ENCODE assay signal across 8 cellular contexts in genomic region chr10:80144302-80145131, GRCh38. TPM values are rescaled to one million over a fixed set of nuclear protein-coding genes. Genes with fewer than 3 reads are reported as not detected.
A peak's percentile ranks its signal among the peaks of the same experiment; 100 is the strongest.
DNase-seq lines count a peak whose midpoint lies in the region; ATAC-seq and TF ChIP-seq lines count a peak whose summit lies in the region.

No MANE protein-coding gene starts in this region.

- H3K9me3 Mint-ChIP-seq in WTC11 (no peaks in the 10 kb centered on the region), endothelial cell (ENCODE audit: unreplicated experiment) (no peaks in the 10 kb centered on the region)

- TF ChIP-seq CTCF in KMS-11 (conservative IDR thresholded peaks at IDR 0.05; ENCODE audit: low read depth, low read length) (no peak), WTC11 (IDR thresholded peaks at IDR 0.05) (no peak), endothelial cell (IDR thresholded peaks at IDR 0.05; ENCODE audit: unreplicated experiment) (no peak), foreskin fibroblast (IDR thresholded peaks at IDR 0.05; ENCODE audit: low read depth, low read length) (no peak)

- peaks cover 7% of the 10 kb centered on the region for H3K4me1 ChIP-seq in KMS-11 (ENCODE audit: low read depth, poor library complexity, severe bottlenecking)

- H3K27ac Mint-ChIP-seq in WTC11 (no peak overlapping the region), endothelial cell (ENCODE audit: unreplicated experiment) (no peak overlapping the region)

- no peak overlapping the region; the same call in 1 of the 2 replicates for H3K4me3 Mint-ChIP-seq in WTC11
- H3K4me3 Mint-ChIP-seq in endothelial cell (ENCODE audit: unreplicated experiment), result no peak overlapping the region

- H3K27ac ChIP-seq in KMS-11, result no peak overlapping the region
- H3K27ac ChIP-seq in skin epidermis, result peak overlapping the region in 11 of 21 experiments; percentile 3 to 65 (median 48)

- H3K27me3 ChIP-seq in KMS-11 (ENCODE audit: insufficient read depth, low read depth), result no peaks in the 10 kb centered on the region

- H3K27me3 Mint-ChIP-seq in WTC11 (ENCODE audit: low read depth), result no peaks in the 10 kb centered on the region
- peaks cover 9% of the 10 kb centered on the region for H3K27me3 Mint-ChIP-seq in endothelial cell (ENCODE audit: unreplicated experiment)

- no peaks in the 10 kb centered on the region for H4K20me1 ChIP-seq in KMS-11 (ENCODE audit: insufficient read depth)

- H3K4me2 ChIP-seq in KMS-11, result peak overlapping the region; percentile 82

- ATAC-seq in GM21717 (IDR thresholded peaks at IDR 0.05; ENCODE audit: unreplicated experiment) (peak; percentile 60), WTC11 (peak; percentile 67), esophagus mucosa (peak; percentile 82)

- CTCF ChIA-PET in WTC11 (lab: Charles Lee), result interaction anchor here (0.8 to 2.4 kb wide), 26 partner anchors 10 to 116 kb away, joined by 3 to 66 read pairs (median 5); partner anchors contain the start of gene PLAC9

- H3K4me3 ChIP-seq in KMS-11 (IDR thresholded peaks at IDR 0.05; ENCODE audit: insufficient read depth, low read depth, low read length) (no peak overlapping the region), skin epidermis (peak overlapping the region in 4 of 7 experiments; percentile 6 to 20 (median 12)), foreskin fibroblast (ENCODE audit: low read depth in 1 of 2, low read length in 2 of 2) (no peak overlapping the region)

- peak overlapping the region; percentile 7; the same call in 1 of the 2 replicates for H3K9ac ChIP-seq in KMS-11

- H3K36me3 Mint-ChIP-seq in WTC11, result no peaks in the 10 kb centered on the region
- H3K36me3 Mint-ChIP-seq in endothelial cell (ENCODE audit: low read depth, unreplicated experiment), result no peaks in the 10 kb centered on the region

- DNase-seq in DMS53 treated with DMSO at 0.1 percent for 48 hours (lab: John Stamatoyannopoulos, UW; ENCODE audit: unreplicated experiment), result peak; percentile 67
- peak; percentile 24 for DNase-seq in WTC11 (ENCODE audit: low spot score)
- DNase-seq in endothelial cell (ENCODE audit: low spot score), result no peak
- no peak for DNase-seq in foreskin fibroblast

- POLR2A ChIA-PET in WTC11 (lab: Charles Lee), result interaction anchor here (1.4 kb wide), 1 partner anchor 78 kb away, joined by 6 read pairs; no protein-coding TSS in a partner anchor

- H2AFZ ChIP-seq in KMS-11 (ENCODE audit: low read depth), result peak overlapping the region; percentile 72; the same call in 1 of the 2 replicates

- no peaks in the 10 kb centered on the region for H3K36me3 ChIP-seq in KMS-11 (ENCODE audit: insufficient read depth)

- H3K4me1 Mint-ChIP-seq in WTC11 (peaks cover 6% of the 10 kb centered on the region), endothelial cell (ENCODE audit: unreplicated experiment) (no peaks in the 10 kb centered on the region)

- H3K79me2 ChIP-seq in KMS-11 (ENCODE audit: insufficient read depth, low read depth), result no peaks in the 10 kb centered on the region

TF ChIP-seq in WTC11, 78 proteins besides CTCF, POLR2A, EP300 and RAD21:
- TF ChIP-seq EMX1 (CRISPR knock-in tag; IDR thresholded peaks at IDR 0.05) (no peak), USF1 (CRISPR knock-in tag; IDR thresholded peaks at IDR 0.05) (no peak), KAT7 (CRISPR knock-in tag; IDR thresholded peaks at IDR 0.05; ENCODE audit: borderline replicate concordance) (no peak), CBFB (CRISPR knock-in tag; IDR thresholded peaks at IDR 0.05; ENCODE audit: low read depth) (no peak), NFYB (CRISPR knock-in tag; conservative IDR thresholded peaks at IDR 0.05; ENCODE audit: low read depth) (no peak), HMGXB4 (CRISPR knock-in tag; IDR thresholded peaks at IDR 0.05) (no peak)

RNA-seq across cellular contexts. Expression of gene PLAC9, which starts 12.0 kb away (rescaled TPM):
- 4.6 to 7.3 TPM (median 6.6 TPM) in 3 replicates for total RNA-seq in WTC11 (2021)
- 5.0 TPM for total RNA-seq in esophagus mucosa
- total RNA-seq in endothelial cell (ENCODE audit: unreplicated experiment), result not detected

Comparison
In these comparisons a context has a peak if more than half of its experiments do, and no peak if none do; other contexts are left out.
1. DNase-seq: peak in DMS53 treated with DMSO at 0.1 percent for 48 hours (single experiment) and WTC11 (single experiment); none in endothelial cell (single experiment) and foreskin fibroblast (0 of 2).
2. H3K4me3 ChIP-seq: peak in skin epidermis (4 of 7); none in KMS-11 (single experiment) and foreskin fibroblast (0 of 2).
3. Peak in every context shown above with its lines, with median percentiles within 50 percentile points of each other: ATAC-seq.